25 cellular contexts compared by ENCODE assay signal in genomic region chrX:104183685-104184084, GRCh38. TPM values are rescaled to one million over a fixed set of nuclear protein-coding genes. Genes with fewer than 3 reads are reported as not detected.
DNase-seq lines count a peak whose midpoint lies in the region; ATAC-seq, FAIRE-seq and TF ChIP-seq lines count a peak whose summit lies in the region.
"Had no signal": no experiment of that assay in that cellular context is flagged by ENCODE, and none has a peak within 500 bp of the region (broad histone marks: within the 10 kb centered on the region; RNA-seq: fewer than 3 reads in every experiment).

No MANE protein-coding gene starts in this region.

- H3K36me3 Mint-ChIP-seq in activated CD4-positive, alpha-beta memory T cell treated with anti-CD3 and anti-CD28 coated beads for 36 hours: peaks cover 3% of the 10 kb centered on the region
- H3K36me3 Mint-ChIP-seq in activated CD4-positive, alpha-beta memory T cell treated with anti-CD3 and anti-CD28 coated beads, Interleukin-2, amount 10 ng/mL, durations not matched to agents 7 days and 5 days (ENCODE audit: low read depth): peaks cover 19% of the 10 kb centered on the region
- H3K36me3 Mint-ChIP-seq in immature natural killer cell: peaks cover under 1 to 11% (median 3%) of the 10 kb centered on the region in 3 donors

- no peak overlapping the region for H3K27ac ChIP-seq in A549
- H3K27ac ChIP-seq in heart right ventricle: no peak overlapping the region
- H3K27ac ChIP-seq: HL-60, RWPE1 had no signal

- no peaks in the 10 kb centered on the region for H3K9me3 Mint-ChIP-seq in activated CD4-positive, alpha-beta memory T cell treated with anti-CD3 and anti-CD28 coated beads for 36 hours
- no peaks in the 10 kb centered on the region for H3K9me3 Mint-ChIP-seq in activated CD4-positive, alpha-beta memory T cell treated with anti-CD3 and anti-CD28 coated beads, Interleukin-2, amount 10 ng/mL, durations not matched to agents 7 days and 5 days
- no peaks in the 10 kb centered on the region for H3K9me3 Mint-ChIP-seq in immature natural killer cell

- intact Hi-C loops in activated CD4-positive, alpha-beta memory T cell treated with anti-CD3 and anti-CD28 coated beads for 36 hours (cut with micrococcal nuclease): loop anchor here (2.0 kb wide), 1 partner anchor 17 kb away; the partner anchor contains the start of gene FAM199X
- intact Hi-C loops in heart right ventricle (cut with DNase I): no loop called here

- H3K4me1 ChIP-seq in A549: no peaks in the 10 kb centered on the region
- no peaks in the 10 kb centered on the region for H3K4me1 ChIP-seq in heart right ventricle
- H3K4me1 ChIP-seq: BE2C had no signal

- H3K27me3 Mint-ChIP-seq in activated CD4-positive, alpha-beta memory T cell treated with anti-CD3 and anti-CD28 coated beads for 36 hours: no peaks in the 10 kb centered on the region
- no peaks in the 10 kb centered on the region for H3K27me3 Mint-ChIP-seq in activated CD4-positive, alpha-beta memory T cell treated with anti-CD3 and anti-CD28 coated beads, Interleukin-2, amount 10 ng/mL, durations not matched to agents 7 days and 5 days
- peaks cover 0 to 7% (median 4%) of the 10 kb centered on the region in 3 donors for H3K27me3 Mint-ChIP-seq in immature natural killer cell (ENCODE audit: low read depth in 3 of 3)

- no peak for TF ChIP-seq POLR2A in A549 (IDR thresholded peaks at IDR 0.05; ENCODE audit: low read length)

- POLR2A ChIA-PET in activated CD4-positive, alpha-beta memory T cell treated with anti-CD3 and anti-CD28 coated beads for 36 hours (lab: Charles Lee): no interaction called here
- POLR2A ChIA-PET in activated CD4-positive, alpha-beta memory T cell treated with anti-CD3 and anti-CD28 coated beads, Interleukin-2, amount 10 ng/mL, durations not matched to agents 7 days and 5 days (lab: Charles Lee): no interaction called here
- POLR2A ChIA-PET in A549 (lab: Yijun Ruan, JAX): no interaction called here

- H3K4me3 ChIP-seq in A549 (no peak overlapping the region), heart right ventricle (no peak overlapping the region)

- H3K9me3 ChIP-seq in A549 (no peaks in the 10 kb centered on the region), heart right ventricle (no peaks in the 10 kb centered on the region)
- H3K9me3 ChIP-seq: BE2C had no signal

- no peak for TF ChIP-seq EP300 in A549 (IDR thresholded peaks at IDR 0.05)

- H3K4me2 ChIP-seq in A549: no peak overlapping the region

- peak; percentile 11 for DNase-seq in activated CD4-positive, alpha-beta memory T cell treated with anti-CD3 and anti-CD28 coated beads for 36 hours
- DNase-seq in activated CD4-positive, alpha-beta memory T cell treated with anti-CD3 and anti-CD28 coated beads, Interleukin-2, amount 10 ng/mL, durations not matched to agents 7 days and 5 days: no peak
- no peak for DNase-seq in A549 (ENCODE audit: low read depth in 1 of 2, low spot score in 1 of 2)
- DNase-seq in immature natural killer cell: no peak
- no peak for DNase-seq in SW 1271 (lab: John Stamatoyannopoulos, UW)
- DNase-seq in iPS-NIHi11 (ENCODE audit: low spot score): no peak
- DNase-seq in heart right ventricle: no peak
- DNase-seq: BE2C; DMS53; GDM1; KBM-7; MM.1S; NCI-H1048; NCI-H1417 treated with DMSO at 0.1 percent for 48 hours; NCI-H187 treated with DMSO at 0.1 percent for 48 hours; NCI-H2107; NCI-H69; NK-92 treated with Interleukin-12 subunit alpha and Interleukin-12 subunit beta, amount 100 ng/mL, for 24 hours; SHP77 treated with DMSO at 0.1 percent for 48 hours had no signal

- peaks cover 0 to 16% (median 0%) of the 10 kb centered on the region in 7 donors for H3K27me3 ChIP-seq in heart right ventricle
- H3K27me3 ChIP-seq: BE2C had no signal

- FAIRE-seq in A549 (lab: Jason Lieb, UNC): peak; percentile 43
- FAIRE-seq: D721Med, H54 had no signal

- no peak for TF ChIP-seq RAD21 in A549 (conservative IDR thresholded peaks at IDR 0.05 in 1 of 2, IDR thresholded peaks at IDR 0.05 in 1 of 2)

- CTCF ChIA-PET in activated CD4-positive, alpha-beta memory T cell treated with anti-CD3 and anti-CD28 coated beads for 36 hours (lab: Charles Lee): interaction anchor here (1.0 to 2.4 kb wide), 2 partner anchors 9 to 12 kb away, joined by 3 to 9 read pairs; no protein-coding TSS in a partner anchor
- CTCF ChIA-PET in activated CD4-positive, alpha-beta memory T cell treated with anti-CD3 and anti-CD28 coated beads, Interleukin-2, amount 10 ng/mL, durations not matched to agents 7 days and 5 days (lab: Charles Lee): no interaction called here
- CTCF ChIA-PET in A549 (lab: Yijun Ruan, JAX): interaction anchor here (0.9 kb wide), 1 partner anchor 10 kb away, joined by 3 read pairs; no protein-coding TSS in a partner anchor

- H3K27ac Mint-ChIP-seq in activated CD4-positive, alpha-beta memory T cell treated with anti-CD3 and anti-CD28 coated beads for 36 hours: no peak overlapping the region
- H3K27ac Mint-ChIP-seq in activated CD4-positive, alpha-beta memory T cell treated with anti-CD3 and anti-CD28 coated beads, Interleukin-2, amount 10 ng/mL, durations not matched to agents 7 days and 5 days: no peak overlapping the region
- peak overlapping the region; percentile 11 to 74 (median 45) for H3K27ac Mint-ChIP-seq in immature natural killer cell

- TF ChIP-seq CTCF in A549 (IDR thresholded peaks at IDR 0.05) (no peak), heart right ventricle (IDR thresholded peaks at IDR 0.05) (no peak)

- H3K36me3 ChIP-seq in heart right ventricle: peaks cover 0 to 55% (median 8%) of the 10 kb centered on the region in 9 donors
- H3K36me3 ChIP-seq: BE2C had no signal

- H3K4me3 Mint-ChIP-seq in activated CD4-positive, alpha-beta memory T cell treated with anti-CD3 and anti-CD28 coated beads for 36 hours: no peak overlapping the region
- no peak overlapping the region for H3K4me3 Mint-ChIP-seq in activated CD4-positive, alpha-beta memory T cell treated with anti-CD3 and anti-CD28 coated beads, Interleukin-2, amount 10 ng/mL, durations not matched to agents 7 days and 5 days
- peak overlapping the region; percentile 1 to 61 (median 28) for H3K4me3 Mint-ChIP-seq in immature natural killer cell

- ATAC-seq in A549: no peak
- ATAC-seq in HG02870 (IDR thresholded peaks at IDR 0.05; ENCODE audit: unreplicated experiment): peak; percentile 78
- no peak for ATAC-seq in heart right ventricle
- ATAC-seq: HepG2 had no signal

- WGBS in A549 (ENCODE audit: missing lambda C conversion rate): 94% methylated on average over 4 of the region's 4 CpGs
- WGBS in heart right ventricle, 2 donors: 97 to 100% methylated on average over 4 of the region's 4 CpGs

- H3K4me1 Mint-ChIP-seq in activated CD4-positive, alpha-beta memory T cell treated with anti-CD3 and anti-CD28 coated beads for 36 hours (ENCODE audit: low read depth): peaks cover 29% of the 10 kb centered on the region
- peaks cover 10% of the 10 kb centered on the region for H3K4me1 Mint-ChIP-seq in activated CD4-positive, alpha-beta memory T cell treated with anti-CD3 and anti-CD28 coated beads, Interleukin-2, amount 10 ng/mL, durations not matched to agents 7 days and 5 days
- peaks cover 23 to 25% of the 10 kb centered on the region in 2 donors for H3K4me1 Mint-ChIP-seq in immature natural killer cell

TF ChIP-seq in A549, 52 proteins besides CTCF, POLR2A, EP300 and RAD21 (continues in another document):
- TF ChIP-seq MAX (IDR thresholded peaks at IDR 0.05): no peak
- no peak for TF ChIP-seq HES2 (IDR thresholded peaks at IDR 0.05)
- TF ChIP-seq CEBPB (IDR thresholded peaks at IDR 0.05): no peak
- no peak for TF ChIP-seq JUN (IDR thresholded peaks at IDR 0.05)
- TF ChIP-seq GATA3 (IDR thresholded peaks at IDR 0.05; ENCODE audit: borderline replicate concordance): no peak
- TF ChIP-seq FOSB (CRISPR knock-in tag; IDR thresholded peaks at IDR 0.05): no peak
- no peak for TF ChIP-seq SREBF2 (IDR thresholded peaks at IDR 0.05)
- TF ChIP-seq CBX2 (IDR thresholded peaks at IDR 0.05; ENCODE audit: borderline replicate concordance, low read depth): no peak

RNA-seq across cellular contexts. Expression of gene FAM199X, which starts 17.4 kb away (rescaled TPM):
- 1 to 10 TPM; 8.3 to 9.1 TPM for total RNA-seq in activated CD4-positive, alpha-beta memory T cell treated with anti-CD3 and anti-CD28 coated beads for 36 hours
- total RNA-seq in activated CD4-positive, alpha-beta memory T cell treated with anti-CD3 and anti-CD28 coated beads, Interleukin-2, amount 10 ng/mL, durations not matched to agents 7 days and 5 days: 10 to 100 TPM; 12.9 to 13.1 TPM
- polyA plus RNA-seq in A549 (2011; rRNA removed) (16.6 and 20.1 TPM in 2 replicates), A549 (2017; fragmentation: RNase III; extraction: RNeasy Plus Mini Kit Qiagen cat#74134 plus additional on column Dnase treatment) (24.2 to 26.4 TPM (median 25.8 TPM) in 3 replicates), immature natural killer cell (10 to 100 TPM; 13.1 to 24.7 (median 13.6) TPM), heart right ventricle (1 to 10 TPM; 4.2 to 8.5 TPM)
- polyA plus RNA-seq in A549 (2012; cell fraction: cytosol; rRNA removed): 2.7 and 3.6 TPM in 2 replicates
- polyA plus RNA-seq in A549 (2012; cell fraction: nucleus; rRNA removed): 1.6 and 3.0 TPM in 2 replicates
- polyA minus RNA-seq in A549 (2011; rRNA and poly(A)+ RNA removed): 9.4 and 11.1 TPM in 2 replicates
- 10 to 100 TPM; 10.5 to 12.8 (median 11.1) TPM for total RNA-seq in heart right ventricle

RNA-seq across cellular contexts. Expression of gene SLC25A53, which starts 26.9 kb away (rescaled TPM):
- total RNA-seq in activated CD4-positive, alpha-beta memory T cell treated with anti-CD3 and anti-CD28 coated beads for 36 hours: 1 to 10 TPM; 3.6 to 4.2 TPM
- total RNA-seq in activated CD4-positive, alpha-beta memory T cell treated with anti-CD3 and anti-CD28 coated beads, Interleukin-2, amount 10 ng/mL, durations not matched to agents 7 days and 5 days: 1 to 10 TPM; 7.9 to 8.3 TPM
- polyA plus RNA-seq in A549 (2011; rRNA removed): 3.3 and 5.0 TPM in 2 replicates
- 3.9 and 4.3 TPM in 2 replicates for polyA plus RNA-seq in A549 (2012; cell fraction: cytosol; rRNA removed)
- polyA plus RNA-seq in A549 (2012; cell fraction: nucleus; rRNA removed): 2.1 and 2.2 TPM in 2 replicates
- polyA plus RNA-seq in A549 (2017; fragmentation: RNase III; extraction: RNeasy Plus Mini Kit Qiagen cat#74134 plus additional on column Dnase treatment): 4.6 to 5.5 TPM (median 4.9 TPM) in 3 replicates
- polyA minus RNA-seq in A549 (2011; rRNA and poly(A)+ RNA removed): 3.0 and 5.0 TPM in 2 replicates
- 10 to 100 TPM in 2 of 3 donors, 1 to 10 TPM in 1; 9.9 to 14.9 (median 13.9) TPM for polyA plus RNA-seq in immature natural killer cell
- 10 to 100 TPM; 10.8 to 15.6 (median 11.6) TPM for total RNA-seq in heart right ventricle
- 1 to 10 TPM; 4.2 to 5.6 TPM for polyA plus RNA-seq in heart right ventricle

Comparison
In these comparisons a context has a peak if more than half of its experiments do, and no peak if none do; other contexts are left out.
1. H3K27ac Mint-ChIP-seq: peak in immature natural killer cell (6 of 6); none in activated CD4-positive, alpha-beta memory T cell treated with anti-CD3 and anti-CD28 coated beads for 36 hours (single experiment) and activated CD4-positive, alpha-beta memory T cell treated with anti-CD3 and anti-CD28 coated beads, Interleukin-2, amount 10 ng/mL, durations not matched to agents 7 days and 5 days (single experiment).
2. H3K4me3 Mint-ChIP-seq: peak in immature natural killer cell (5 of 5); none in activated CD4-positive, alpha-beta memory T cell treated with anti-CD3 and anti-CD28 coated beads for 36 hours (single experiment) and activated CD4-positive, alpha-beta memory T cell treated with anti-CD3 and anti-CD28 coated beads, Interleukin-2, amount 10 ng/mL, durations not matched to agents 7 days and 5 days (single experiment).